1 cellular context compared by ENCODE assay signal in the genomic region with DNA sequence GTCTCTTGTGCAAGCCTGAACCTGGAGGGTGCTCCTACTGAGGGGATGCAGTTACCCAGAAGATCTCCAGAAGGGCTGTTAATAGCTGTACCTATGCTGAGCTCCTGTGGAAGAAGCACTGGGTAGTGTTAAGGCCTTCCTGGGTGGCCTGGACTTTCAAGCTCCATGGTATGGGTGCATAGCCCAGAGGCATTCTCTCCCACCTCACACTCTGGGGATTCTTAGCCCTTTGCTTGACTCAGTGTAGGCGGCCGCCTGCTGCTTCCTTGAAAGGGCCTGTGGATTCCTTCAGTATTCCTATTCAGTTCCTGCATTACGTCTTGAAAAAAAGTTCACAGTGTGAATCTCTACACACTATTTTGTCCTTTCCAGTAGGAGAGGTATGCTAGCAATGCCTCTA.
TF ChIP-seq lines count a peak whose summit lies in the region.

No MANE protein-coding gene starts in this region.

TF ChIP-seq in WTC11, 78 proteins besides CTCF, POLR2A, EP300 and RAD21 (continued from another document):
- TF ChIP-seq, protein P1, sequence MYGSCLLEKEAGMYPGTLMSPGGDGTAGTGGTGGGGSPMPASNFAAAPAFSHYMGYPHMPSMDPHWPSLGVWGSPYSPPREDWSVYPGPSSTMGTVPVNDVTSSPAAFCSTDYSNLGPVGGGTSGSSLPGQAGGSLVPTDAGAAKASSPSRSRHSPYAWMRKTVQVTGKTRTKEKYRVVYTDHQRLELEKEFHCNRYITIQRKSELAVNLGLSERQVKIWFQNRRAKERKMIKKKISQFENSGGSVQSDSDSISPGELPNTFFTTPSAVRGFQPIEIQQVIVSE (CRISPR knock-in tag; IDR thresholded peaks at IDR 0.05; ENCODE audit: borderline replicate concordance), result no peak
- TF ChIP-seq ZNF423 (CRISPR knock-in tag; IDR thresholded peaks at IDR 0.05), result peak; percentile 42; the same call in 1 of the 2 replicates
TF ChIP-seq in WTC11: peak in this region for 1.
